ENCODE assay signal across 8 cellular contexts in genomic region chr2:584863-585823, GRCh38.
A peak's percentile ranks its signal among the peaks of the same experiment; 100 is the strongest.
DNase-seq lines count a peak whose midpoint lies in the region; ATAC-seq and TF ChIP-seq lines count a peak whose summit lies in the region.

No MANE protein-coding gene starts in this region.

- TF ChIP-seq CTCF in Peyer's patch (IDR thresholded peaks at IDR 0.05): no peak

- no peaks in the 10 kb centered on the region for H3K36me3 ChIP-seq in Peyer's patch

- ATAC-seq in GM18511 (IDR thresholded peaks at IDR 0.05; ENCODE audit: unreplicated experiment) (peak; percentile 99), HG02798 (IDR thresholded peaks at IDR 0.05; ENCODE audit: poor library complexity, unreplicated experiment) (peak; percentile 96), Right ventricle myocardium superior (ENCODE audit: poor library complexity) (no peak)

- no peaks in the 10 kb centered on the region for H3K4me1 ChIP-seq in Peyer's patch

- H3K4me3 ChIP-seq in Peyer's patch: no peak overlapping the region

- no peaks in the 10 kb centered on the region for H3K27me3 ChIP-seq in Peyer's patch

- in situ Hi-C loops in ACHN (cut with HindIII; ENCODE audit: low pct_ligation_motif_present, low pct_unique_long_range_greater_than_20kb, low sequenced_read_pairs): no loop called here

- no peak overlapping the region for H3K27ac ChIP-seq in Peyer's patch

- peak in 2 of 3 donors; percentile 43 to 58 for DNase-seq in Peyer's patch
- peak; percentile 8 for DNase-seq in effector CD8-positive, alpha-beta T cell (lab: John Stamatoyannopoulos, UW)
- DNase-seq in Right ventricle myocardium superior: no peak
- DNase-seq in DMS114 treated with DMSO at 0.1 percent for 48 hours (lab: John Stamatoyannopoulos, UW; ENCODE audit: unreplicated experiment): no peak
- DNase-seq in ACHN: no peak
- DNase-seq in NCI-H1092 treated with DMSO at 0.1 percent for 48 hours (lab: John Stamatoyannopoulos, UW): no peak

- H3K9me3 ChIP-seq in Peyer's patch: no peaks in the 10 kb centered on the region

- no peak for TF ChIP-seq POLR2A in Peyer's patch (IDR thresholded peaks at IDR 0.05)

- intact Hi-C loops in Right ventricle myocardium superior (cut with DNase I): no loop called here

Comparison
In these comparisons a context has a peak if more than half of its experiments do, and no peak if none do; other contexts are left out.
1. DNase-seq: peak in Peyer's patch (2 of 3) and effector CD8-positive, alpha-beta T cell (single experiment); none in Right ventricle myocardium superior (single experiment), DMS114 treated with DMSO at 0.1 percent for 48 hours (single experiment), ACHN (single experiment) and NCI-H1092 treated with DMSO at 0.1 percent for 48 hours (single experiment).